1 cellular context compared by ENCODE assay signal in genomic region chr5:160082589-160082988, GRCh38.
TF ChIP-seq lines count a peak whose summit lies in the region.

No MANE protein-coding gene starts in this region.

TF ChIP-seq in SK-N-SH, 30 proteins besides CTCF, POLR2A, EP300 and RAD21:
- TF ChIP-seq SIN3A (IDR thresholded peaks at IDR 0.05; ENCODE audit: borderline replicate concordance, low read depth, low read length) (no peak), TEAD4 (IDR thresholded peaks at IDR 0.05; ENCODE audit: borderline replicate concordance, insufficient read depth) (no peak), IRF3 (IDR thresholded peaks at IDR 0.05; ENCODE audit: low read depth, low read length) (no peak), TAF1 (IDR thresholded peaks at IDR 0.05; ENCODE audit: borderline replicate concordance, low read depth, low read length) (no peak), PBX3 (IDR thresholded peaks at IDR 0.05) (no peak), FOXM1 (IDR thresholded peaks at IDR 0.05; ENCODE audit: low read depth) (no peak), SMC3 (IDR thresholded peaks at IDR 0.05; ENCODE audit: low read depth, low read length) (no peak), ZBTB33 (IDR thresholded peaks at IDR 0.05; ENCODE audit: borderline replicate concordance, low read depth) (no peak), JUND (IDR thresholded peaks at IDR 0.05) (no peak), YY1 (IDR thresholded peaks at IDR 0.05; ENCODE audit: low read depth) (no peak), RXRA (IDR thresholded peaks at IDR 0.05; ENCODE audit: borderline replicate concordance, low read depth) (no peak), USF2 (IDR thresholded peaks at IDR 0.05; ENCODE audit: borderline replicate concordance, low read depth, low read length) (no peak)
